In the genomic region with DNA sequence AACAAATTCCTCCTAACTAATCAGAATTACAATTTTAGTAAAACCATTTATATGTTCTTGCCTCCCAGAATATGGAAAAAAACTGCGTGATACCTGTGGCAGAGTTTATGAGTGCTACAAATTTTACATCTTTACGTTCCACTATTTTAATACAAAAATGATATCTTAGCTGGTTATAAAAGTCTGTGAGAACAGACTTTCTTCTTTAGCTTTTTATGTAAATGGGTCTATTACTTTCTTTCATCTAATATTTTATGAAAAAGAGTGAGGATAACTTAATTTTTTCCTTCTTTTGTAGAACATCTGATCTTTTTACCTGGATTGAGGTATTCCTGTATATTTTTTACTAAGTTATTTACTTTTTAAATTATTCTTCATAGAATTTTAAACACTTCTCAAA, we compare ENCODE assay signal across 12 cellular contexts. TPM values are rescaled to one million over a fixed set of nuclear protein-coding genes. Genes with fewer than 3 reads are reported as not detected.
"Had no signal": no experiment of that assay in that cellular context is flagged by ENCODE, and none has a peak within 500 bp of the region (broad histone marks: within the 10 kb centered on the region; RNA-seq: fewer than 3 reads in every experiment).

No MANE protein-coding gene starts in this region.

- H3K4me2 ChIP-seq: GM23338 had no signal

- H3K36me3 ChIP-seq: HAP-1 had no signal

- H3K9me3 ChIP-seq: HAP-1 had no signal

- H3K27ac ChIP-seq: GM23248 had no signal

- H2AFZ ChIP-seq: GM23248, GM23338 had no signal

- H3K4me1 ChIP-seq: HAP-1 had no signal

- DNase-seq: GM23248, GOT3, H7, H9, HCEC 1CT, HFFc6 had no signal

- ATAC-seq: GM23338, HCT116 had no signal

- H3K4me3 ChIP-seq: GM23248, GM23338, HAP-1 had no signal

- FAIRE-seq: H1, H54 had no signal

- H3K9ac ChIP-seq: GM23248 had no signal

RNA-seq across cellular contexts. Expression of gene REG3A, which starts 22.1 kb away (rescaled TPM):
- total RNA-seq: GM23248, GM23338, H1, H4, H7, H9, HFFc6 had no signal
- polyA plus RNA-seq: GM23248, GM23338, H1 had no signal
